8 cellular contexts compared by ENCODE assay signal in genomic region chr9:136400038-136400834, GRCh38. TPM values are rescaled to one million over a fixed set of nuclear protein-coding genes. Genes with fewer than 3 reads are reported as not detected.
A peak's percentile ranks its signal among the peaks of the same experiment; 100 is the strongest.
DNase-seq lines count a peak whose midpoint lies in the region; ATAC-seq and TF ChIP-seq lines count a peak whose summit lies in the region.

Gene SNAPC4, minus strand, starts transcription at chr9:136400170. Its CDS starts 1,742 bp downstream, at chr9:136398428.

- TF ChIP-seq CTCF in GM06990 (IDR thresholded peaks at IDR 0.05; ENCODE audit: insufficient read depth, low read length, poor library complexity, severe bottlenecking) (peak; percentile 58), HFFc6 (IDR thresholded peaks at IDR 0.05) (peak; percentile 95), left ventricle myocardium inferior (IDR thresholded peaks at IDR 0.05; ENCODE audit: borderline replicate concordance) (peak; percentile 98), upper lobe of right lung (IDR thresholded peaks at IDR 0.05) (peak; percentile 89)

- H3K4me1 Mint-ChIP-seq in HFFc6 (ENCODE audit: low read depth) = peaks cover 14% of the 10 kb centered on the region

- DNase-seq in GM06990 (ENCODE audit: extremely low read depth, insufficient read length) (peak; percentile 94), HFFc6 (peak; percentile 65), NCI-H1105 (lab: John Stamatoyannopoulos, UW) (peak; percentile 76), T follicular helper cell (ENCODE audit: low read depth) (peak; percentile 80), adipocyte (ENCODE audit: low read depth) (peak; percentile 95), left ventricle myocardium inferior (peak; percentile 84), posterior vena cava (ENCODE audit: low spot score) (peak; percentile 96), upper lobe of right lung (peak; percentile 94)

- peaks cover 13% of the 10 kb centered on the region; the same call in 1 of the 2 replicates for H3K36me3 Mint-ChIP-seq in HFFc6 (ENCODE audit: low read depth)

- H3K27ac Mint-ChIP-seq in HFFc6 = peak within 1 kb of the TSS; percentile 80

- H3K4me3 Mint-ChIP-seq in HFFc6 = peak within 1 kb of the TSS; percentile 95

- intact Hi-C loops in left ventricle myocardium inferior (cut with micrococcal nuclease) (no loop called here), posterior vena cava (cut with DNase I) (loop anchor here in 1 of 2 donors (5.0 kb wide), 1 partner anchor 63 kb away; no protein-coding TSS in a partner anchor), upper lobe of right lung (cut with DNase I) (no loop called here)

- peaks cover 27% of the 10 kb centered on the region for H3K36me3 ChIP-seq in GM06990 (ENCODE audit: control insufficient read depth, insufficient read depth, low read length)
- H3K36me3 ChIP-seq in adipocyte (ENCODE audit: control insufficient read depth, insufficient read depth, low read length, severe bottlenecking) = peaks cover 59% of the 10 kb centered on the region
- H3K36me3 ChIP-seq in left ventricle myocardium inferior = peaks cover 45% of the 10 kb centered on the region
- H3K36me3 ChIP-seq in upper lobe of right lung = peaks cover 42% of the 10 kb centered on the region

- H3K9ac ChIP-seq in adipocyte (ENCODE audit: low read length) = peak within 1 kb of the TSS; percentile 88

- H3K4me3 ChIP-seq in GM06990 (replicated peaks; ENCODE audit: low read depth, low read length) (peak within 1 kb of the TSS; percentile 90), adipocyte (ENCODE audit: low read length) (peak within 1 kb of the TSS; percentile 82), left ventricle myocardium inferior (peak within 1 kb of the TSS; percentile 88), upper lobe of right lung (peak within 1 kb of the TSS; percentile 92)

- H3K27me3 ChIP-seq in GM06990 (replicated peaks; ENCODE audit: control insufficient read depth, insufficient read depth, low read length) (no peaks in the 10 kb centered on the region), adipocyte (replicated peaks; ENCODE audit: control insufficient read depth, insufficient read depth, low read length) (no peaks in the 10 kb centered on the region), left ventricle myocardium inferior (ENCODE audit: low read depth) (no peaks in the 10 kb centered on the region), upper lobe of right lung (no peaks in the 10 kb centered on the region)

- no peaks in the 10 kb centered on the region for H3K9me3 ChIP-seq in adipocyte (ENCODE audit: control insufficient read depth, low read length)
- no peaks in the 10 kb centered on the region for H3K9me3 ChIP-seq in left ventricle myocardium inferior (replicated peaks)
- no peaks in the 10 kb centered on the region for H3K9me3 ChIP-seq in upper lobe of right lung

- no peaks in the 10 kb centered on the region for H3K9me3 Mint-ChIP-seq in HFFc6

- H3K4me1 ChIP-seq in adipocyte (ENCODE audit: control insufficient read depth, insufficient read depth, low read length) (peaks cover 12% of the 10 kb centered on the region), left ventricle myocardium inferior (peaks cover 28% of the 10 kb centered on the region), upper lobe of right lung (peaks cover 18% of the 10 kb centered on the region)

- ATAC-seq in upper lobe of right lung = peak; percentile 97

- H3K27ac ChIP-seq in left ventricle myocardium inferior (replicated peaks) (peak within 1 kb of the TSS; percentile 72), upper lobe of right lung (peak within 1 kb of the TSS; percentile 72)

- H3K27me3 Mint-ChIP-seq in HFFc6 (ENCODE audit: insufficient read depth) = peaks cover 4% of the 10 kb centered on the region

RNA-seq across cellular contexts. Expression of gene SNAPC4, which starts in this region (rescaled TPM):
- total RNA-seq in HFFc6 (2021; fragmentation: NEBNext Ultra II Directional; extraction: Animal tissue kit (Norgen Biotek cat#: 25700)) = 1 to 10 TPM; 6.2 to 9.4 (median 6.5) TPM
- total RNA-seq in left ventricle myocardium inferior (5.2 TPM), posterior vena cava (1 to 10 TPM; 4.7 to 4.9 TPM), upper lobe of right lung (7.2 TPM)

Comparison
In these comparisons a context has a peak if more than half of its experiments do, and no peak if none do; other contexts are left out.
1. Peak in every context shown above with its lines: DNase-seq, ATAC-seq, H3K4me3 ChIP-seq and H3K27ac ChIP-seq.